1 cellular context compared by ENCODE assay signal in the genomic region with DNA sequence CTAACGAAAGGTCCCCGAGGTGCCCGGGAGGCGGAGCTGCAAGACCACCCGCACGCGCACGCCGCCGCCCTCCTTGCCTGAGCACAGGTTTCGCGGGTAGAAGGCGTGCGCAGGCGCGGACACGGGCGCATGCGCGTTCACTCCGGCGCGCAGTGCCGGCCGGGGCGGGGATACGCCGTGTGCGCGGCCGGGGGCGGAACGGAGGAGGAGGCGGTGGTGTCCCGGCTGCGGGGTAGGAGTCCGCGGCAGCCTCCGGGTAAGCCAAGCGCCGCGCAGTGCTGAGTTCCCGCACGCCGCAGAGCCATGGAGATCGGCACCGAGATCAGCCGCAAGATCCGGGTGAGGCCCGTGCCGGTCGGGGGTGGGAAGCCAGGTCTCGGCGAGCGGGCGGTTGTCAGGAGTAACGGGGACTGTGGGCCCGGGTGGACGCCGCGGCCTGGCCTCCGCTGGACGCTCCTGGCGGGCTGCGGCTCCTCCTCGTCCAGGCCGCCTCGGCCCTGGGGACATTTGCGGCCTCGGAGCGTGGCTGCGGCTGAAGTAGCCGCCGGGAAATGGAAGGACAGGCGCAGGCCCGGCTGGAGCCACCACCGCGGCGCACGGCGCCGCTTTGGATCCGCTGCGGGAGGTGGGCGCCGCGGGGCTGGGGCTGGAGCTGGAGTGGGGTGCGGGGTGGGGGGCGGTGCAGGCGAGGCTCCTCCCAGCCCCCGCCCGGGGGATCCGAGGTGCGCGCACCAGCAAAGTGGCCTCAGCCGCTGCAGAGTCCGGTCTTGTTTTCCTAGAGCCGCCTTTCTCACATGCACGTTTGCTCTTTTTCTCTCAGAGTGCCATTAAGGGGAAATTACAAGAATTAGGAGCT.
A peak's percentile ranks its signal among the peaks of the same experiment; 100 is the strongest.
TF ChIP-seq lines count a peak whose summit lies in the region.

A gene with protein sequence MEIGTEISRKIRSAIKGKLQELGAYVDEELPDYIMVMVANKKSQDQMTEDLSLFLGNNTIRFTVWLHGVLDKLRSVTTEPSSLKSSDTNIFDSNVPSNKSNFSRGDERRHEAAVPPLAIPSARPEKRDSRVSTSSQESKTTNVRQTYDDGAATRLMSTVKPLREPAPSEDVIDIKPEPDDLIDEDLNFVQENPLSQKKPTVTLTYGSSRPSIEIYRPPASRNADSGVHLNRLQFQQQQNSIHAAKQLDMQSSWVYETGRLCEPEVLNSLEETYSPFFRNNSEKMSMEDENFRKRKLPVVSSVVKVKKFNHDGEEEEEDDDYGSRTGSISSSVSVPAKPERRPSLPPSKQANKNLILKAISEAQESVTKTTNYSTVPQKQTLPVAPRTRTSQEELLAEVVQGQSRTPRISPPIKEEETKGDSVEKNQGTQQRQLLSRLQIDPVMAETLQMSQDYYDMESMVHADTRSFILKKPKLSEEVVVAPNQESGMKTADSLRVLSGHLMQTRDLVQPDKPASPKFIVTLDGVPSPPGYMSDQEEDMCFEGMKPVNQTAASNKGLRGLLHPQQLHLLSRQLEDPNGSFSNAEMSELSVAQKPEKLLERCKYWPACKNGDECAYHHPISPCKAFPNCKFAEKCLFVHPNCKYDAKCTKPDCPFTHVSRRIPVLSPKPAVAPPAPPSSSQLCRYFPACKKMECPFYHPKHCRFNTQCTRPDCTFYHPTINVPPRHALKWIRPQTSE (plus strand): TSS at position 207 of the 856 bp plus-strand sequence. CDS start 97 bp downstream, at position 304.

TF ChIP-seq in HEK293, 187 proteins besides CTCF, POLR2A, EP300 and RAD21 (continued from another document and continues in another):
- TF ChIP-seq TCF7L2 (IDR thresholded peaks at IDR 0.05; ENCODE audit: borderline replicate concordance, low read depth, low read length) (no peak), ZNF239 (tag by site-specific recombination; IDR thresholded peaks at IDR 0.05) (no peak), ZFP37 (tag by site-specific recombination; IDR thresholded peaks at IDR 0.05) (peak; percentile 71), ZNF350 (tag by site-specific recombination; IDR thresholded peaks at IDR 0.05) (no peak), ZNF596 (tag by site-specific recombination; IDR thresholded peaks at IDR 0.05) (no peak), OVOL3 (tag by site-specific recombination; IDR thresholded peaks at IDR 0.05) (peak; percentile 65; the same call in 1 of the 2 replicates), ZNF473 (tag by site-specific recombination; IDR thresholded peaks at IDR 0.05) (no peak), ZNF48 (tag by site-specific recombination; IDR thresholded peaks at IDR 0.05) (no peak), ZNF214 (tag by site-specific recombination; IDR thresholded peaks at IDR 0.05; ENCODE audit: borderline replicate concordance) (no peak), ZNF610 (tag by site-specific recombination; IDR thresholded peaks at IDR 0.05; ENCODE audit: borderline replicate concordance) (no peak), ZNF19 (tag by site-specific recombination; IDR thresholded peaks at IDR 0.05; ENCODE audit: low read depth) (no peak), ZNF266 (tag by site-specific recombination; IDR thresholded peaks at IDR 0.05; ENCODE audit: low read depth) (no peak), ZNF530 (tag by site-specific recombination; IDR thresholded peaks at IDR 0.05; ENCODE audit: low read depth) (no peak), ZNF391 (tag by site-specific recombination; IDR thresholded peaks at IDR 0.05; ENCODE audit: borderline replicate concordance, low read depth) (no peak; the same call in 1 of the 2 replicates), ZEB2 (tag by site-specific recombination; IDR thresholded peaks at IDR 0.05) (peak; percentile 68; the same call in 1 of the 2 replicates), FEZF1 (tag by site-specific recombination; IDR thresholded peaks at IDR 0.05) (peak; percentile 87), YY2 (tag by site-specific recombination; IDR thresholded peaks at IDR 0.05) (no peak), ZNF223 (tag by site-specific recombination; IDR thresholded peaks at IDR 0.05) (no peak), ZNF24 (tag by site-specific recombination; IDR thresholded peaks at IDR 0.05) (peak; percentile 54; the same call in 1 of the 2 replicates), PRDM1 (tag by site-specific recombination; IDR thresholded peaks at IDR 0.05) (no peak), ZNF416 (tag by site-specific recombination; IDR thresholded peaks at IDR 0.05) (no peak), HOXC10 (CRISPR knock-in tag; IDR thresholded peaks at IDR 0.05) (no peak), SALL2 (tag by site-specific recombination; IDR thresholded peaks at IDR 0.05; ENCODE audit: borderline replicate concordance) (no peak), ZNF701 (tag by site-specific recombination; IDR thresholded peaks at IDR 0.05) (no peak), ZNF555 (tag by site-specific recombination; conservative IDR thresholded peaks at IDR 0.05) (no peak), KLF10 (tag by site-specific recombination; IDR thresholded peaks at IDR 0.05) (no peak), BCL11B (tag by site-specific recombination; IDR thresholded peaks at IDR 0.05; ENCODE audit: low read depth) (no peak), ZNF146 (tag by site-specific recombination; IDR thresholded peaks at IDR 0.05) (peak; percentile 16; the same call in 1 of the 2 replicates)
- TF ChIP-seq, protein P1, sequence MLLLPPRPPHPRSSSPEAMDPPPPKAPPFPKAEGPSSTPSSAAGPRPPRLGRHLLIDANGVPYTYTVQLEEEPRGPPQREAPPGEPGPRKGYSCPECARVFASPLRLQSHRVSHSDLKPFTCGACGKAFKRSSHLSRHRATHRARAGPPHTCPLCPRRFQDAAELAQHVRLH (tag by site-specific recombination; IDR thresholded peaks at IDR 0.05), result peak; percentile 54; the same call in 1 of the 2 replicates
- TF ChIP-seq, protein P2, sequence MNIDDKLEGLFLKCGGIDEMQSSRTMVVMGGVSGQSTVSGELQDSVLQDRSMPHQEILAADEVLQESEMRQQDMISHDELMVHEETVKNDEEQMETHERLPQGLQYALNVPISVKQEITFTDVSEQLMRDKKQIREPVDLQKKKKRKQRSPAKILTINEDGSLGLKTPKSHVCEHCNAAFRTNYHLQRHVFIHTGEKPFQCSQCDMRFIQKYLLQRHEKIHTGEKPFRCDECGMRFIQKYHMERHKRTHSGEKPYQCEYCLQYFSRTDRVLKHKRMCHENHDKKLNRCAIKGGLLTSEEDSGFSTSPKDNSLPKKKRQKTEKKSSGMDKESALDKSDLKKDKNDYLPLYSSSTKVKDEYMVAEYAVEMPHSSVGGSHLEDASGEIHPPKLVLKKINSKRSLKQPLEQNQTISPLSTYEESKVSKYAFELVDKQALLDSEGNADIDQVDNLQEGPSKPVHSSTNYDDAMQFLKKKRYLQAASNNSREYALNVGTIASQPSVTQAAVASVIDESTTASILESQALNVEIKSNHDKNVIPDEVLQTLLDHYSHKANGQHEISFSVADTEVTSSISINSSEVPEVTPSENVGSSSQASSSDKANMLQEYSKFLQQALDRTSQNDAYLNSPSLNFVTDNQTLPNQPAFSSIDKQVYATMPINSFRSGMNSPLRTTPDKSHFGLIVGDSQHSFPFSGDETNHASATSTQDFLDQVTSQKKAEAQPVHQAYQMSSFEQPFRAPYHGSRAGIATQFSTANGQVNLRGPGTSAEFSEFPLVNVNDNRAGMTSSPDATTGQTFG (tag by site-specific recombination; IDR thresholded peaks at IDR 0.05; ENCODE audit: borderline replicate concordance), result no peak
- TF ChIP-seq, protein P3, sequence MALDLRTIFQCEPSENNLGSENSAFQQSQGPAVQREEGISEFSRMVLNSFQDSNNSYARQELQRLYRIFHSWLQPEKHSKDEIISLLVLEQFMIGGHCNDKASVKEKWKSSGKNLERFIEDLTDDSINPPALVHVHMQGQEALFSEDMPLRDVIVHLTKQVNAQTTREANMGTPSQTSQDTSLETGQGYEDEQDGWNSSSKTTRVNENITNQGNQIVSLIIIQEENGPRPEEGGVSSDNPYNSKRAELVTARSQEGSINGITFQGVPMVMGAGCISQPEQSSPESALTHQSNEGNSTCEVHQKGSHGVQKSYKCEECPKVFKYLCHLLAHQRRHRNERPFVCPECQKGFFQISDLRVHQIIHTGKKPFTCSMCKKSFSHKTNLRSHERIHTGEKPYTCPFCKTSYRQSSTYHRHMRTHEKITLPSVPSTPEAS (tag by site-specific recombination; IDR thresholded peaks at IDR 0.05), result no peak
- TF ChIP-seq, protein P4, sequence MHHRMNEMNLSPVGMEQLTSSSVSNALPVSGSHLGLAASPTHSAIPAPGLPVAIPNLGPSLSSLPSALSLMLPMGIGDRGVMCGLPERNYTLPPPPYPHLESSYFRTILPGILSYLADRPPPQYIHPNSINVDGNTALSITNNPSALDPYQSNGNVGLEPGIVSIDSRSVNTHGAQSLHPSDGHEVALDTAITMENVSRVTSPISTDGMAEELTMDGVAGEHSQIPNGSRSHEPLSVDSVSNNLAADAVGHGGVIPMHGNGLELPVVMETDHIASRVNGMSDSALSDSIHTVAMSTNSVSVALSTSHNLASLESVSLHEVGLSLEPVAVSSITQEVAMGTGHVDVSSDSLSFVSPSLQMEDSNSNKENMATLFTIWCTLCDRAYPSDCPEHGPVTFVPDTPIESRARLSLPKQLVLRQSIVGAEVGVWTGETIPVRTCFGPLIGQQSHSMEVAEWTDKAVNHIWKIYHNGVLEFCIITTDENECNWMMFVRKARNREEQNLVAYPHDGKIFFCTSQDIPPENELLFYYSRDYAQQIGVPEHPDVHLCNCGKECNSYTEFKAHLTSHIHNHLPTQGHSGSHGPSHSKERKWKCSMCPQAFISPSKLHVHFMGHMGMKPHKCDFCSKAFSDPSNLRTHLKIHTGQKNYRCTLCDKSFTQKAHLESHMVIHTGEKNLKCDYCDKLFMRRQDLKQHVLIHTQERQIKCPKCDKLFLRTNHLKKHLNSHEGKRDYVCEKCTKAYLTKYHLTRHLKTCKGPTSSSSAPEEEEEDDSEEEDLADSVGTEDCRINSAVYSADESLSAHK (tag by site-specific recombination; IDR thresholded peaks at IDR 0.05), result no peak
- TF ChIP-seq, protein P5, sequence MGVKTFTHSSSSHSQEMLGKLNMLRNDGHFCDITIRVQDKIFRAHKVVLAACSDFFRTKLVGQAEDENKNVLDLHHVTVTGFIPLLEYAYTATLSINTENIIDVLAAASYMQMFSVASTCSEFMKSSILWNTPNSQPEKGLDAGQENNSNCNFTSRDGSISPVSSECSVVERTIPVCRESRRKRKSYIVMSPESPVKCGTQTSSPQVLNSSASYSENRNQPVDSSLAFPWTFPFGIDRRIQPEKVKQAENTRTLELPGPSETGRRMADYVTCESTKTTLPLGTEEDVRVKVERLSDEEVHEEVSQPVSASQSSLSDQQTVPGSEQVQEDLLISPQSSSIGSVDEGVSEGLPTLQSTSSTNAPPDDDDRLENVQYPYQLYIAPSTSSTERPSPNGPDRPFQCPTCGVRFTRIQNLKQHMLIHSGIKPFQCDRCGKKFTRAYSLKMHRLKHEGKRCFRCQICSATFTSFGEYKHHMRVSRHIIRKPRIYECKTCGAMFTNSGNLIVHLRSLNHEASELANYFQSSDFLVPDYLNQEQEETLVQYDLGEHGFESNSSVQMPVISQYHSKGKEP (tag by site-specific recombination; IDR thresholded peaks at IDR 0.05), result no peak
- TF ChIP-seq, protein P6, sequence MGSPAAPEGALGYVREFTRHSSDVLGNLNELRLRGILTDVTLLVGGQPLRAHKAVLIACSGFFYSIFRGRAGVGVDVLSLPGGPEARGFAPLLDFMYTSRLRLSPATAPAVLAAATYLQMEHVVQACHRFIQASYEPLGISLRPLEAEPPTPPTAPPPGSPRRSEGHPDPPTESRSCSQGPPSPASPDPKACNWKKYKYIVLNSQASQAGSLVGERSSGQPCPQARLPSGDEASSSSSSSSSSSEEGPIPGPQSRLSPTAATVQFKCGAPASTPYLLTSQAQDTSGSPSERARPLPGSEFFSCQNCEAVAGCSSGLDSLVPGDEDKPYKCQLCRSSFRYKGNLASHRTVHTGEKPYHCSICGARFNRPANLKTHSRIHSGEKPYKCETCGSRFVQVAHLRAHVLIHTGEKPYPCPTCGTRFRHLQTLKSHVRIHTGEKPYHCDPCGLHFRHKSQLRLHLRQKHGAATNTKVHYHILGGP (tag by site-specific recombination; IDR thresholded peaks at IDR 0.05), result no peak
- TF ChIP-seq, protein P7, sequence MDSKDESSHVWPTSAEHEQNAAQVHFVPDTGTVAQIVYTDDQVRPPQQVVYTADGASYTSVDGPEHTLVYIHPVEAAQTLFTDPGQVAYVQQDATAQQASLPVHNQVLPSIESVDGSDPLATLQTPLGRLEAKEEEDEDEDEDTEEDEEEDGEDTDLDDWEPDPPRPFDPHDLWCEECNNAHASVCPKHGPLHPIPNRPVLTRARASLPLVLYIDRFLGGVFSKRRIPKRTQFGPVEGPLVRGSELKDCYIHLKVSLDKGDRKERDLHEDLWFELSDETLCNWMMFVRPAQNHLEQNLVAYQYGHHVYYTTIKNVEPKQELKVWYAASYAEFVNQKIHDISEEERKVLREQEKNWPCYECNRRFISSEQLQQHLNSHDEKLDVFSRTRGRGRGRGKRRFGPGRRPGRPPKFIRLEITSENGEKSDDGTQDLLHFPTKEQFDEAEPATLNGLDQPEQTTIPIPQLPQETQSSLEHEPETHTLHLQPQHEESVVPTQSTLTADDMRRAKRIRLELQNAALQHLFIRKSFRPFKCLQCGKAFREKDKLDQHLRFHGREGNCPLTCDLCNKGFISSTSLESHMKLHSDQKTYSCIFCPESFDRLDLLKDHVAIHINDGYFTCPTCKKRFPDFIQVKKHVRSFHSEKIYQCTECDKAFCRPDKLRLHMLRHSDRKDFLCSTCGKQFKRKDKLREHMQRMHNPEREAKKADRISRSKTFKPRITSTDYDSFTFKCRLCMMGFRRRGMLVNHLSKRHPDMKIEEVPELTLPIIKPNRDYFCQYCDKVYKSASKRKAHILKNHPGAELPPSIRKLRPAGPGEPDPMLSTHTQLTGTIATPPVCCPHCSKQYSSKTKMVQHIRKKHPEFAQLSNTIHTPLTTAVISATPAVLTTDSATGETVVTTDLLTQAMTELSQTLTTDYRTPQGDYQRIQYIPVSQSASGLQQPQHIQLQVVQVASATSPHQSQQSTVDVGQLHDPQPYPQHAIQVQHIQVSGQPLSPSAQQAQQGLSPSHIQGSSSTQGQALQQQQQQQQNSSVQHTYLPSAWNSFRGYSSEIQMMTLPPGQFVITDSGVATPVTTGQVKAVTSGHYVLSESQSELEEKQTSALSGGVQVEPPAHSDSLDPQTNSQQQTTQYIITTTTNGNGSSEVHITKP (tag by site-specific recombination; IDR thresholded peaks at IDR 0.05), result 0 out of 2 replicates have a peak, but pooled peaks have one; percentile 1
- TF ChIP-seq, protein P8, sequence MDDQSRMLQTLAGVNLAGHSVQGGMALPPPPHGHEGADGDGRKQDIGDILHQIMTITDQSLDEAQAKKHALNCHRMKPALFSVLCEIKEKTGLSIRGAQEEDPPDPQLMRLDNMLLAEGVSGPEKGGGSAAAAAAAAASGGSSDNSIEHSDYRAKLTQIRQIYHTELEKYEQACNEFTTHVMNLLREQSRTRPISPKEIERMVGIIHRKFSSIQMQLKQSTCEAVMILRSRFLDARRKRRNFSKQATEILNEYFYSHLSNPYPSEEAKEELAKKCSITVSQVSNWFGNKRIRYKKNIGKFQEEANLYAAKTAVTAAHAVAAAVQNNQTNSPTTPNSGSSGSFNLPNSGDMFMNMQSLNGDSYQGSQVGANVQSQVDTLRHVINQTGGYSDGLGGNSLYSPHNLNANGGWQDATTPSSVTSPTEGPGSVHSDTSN (CRISPR knock-in tag; IDR thresholded peaks at IDR 0.05), result peak; percentile 89; the same call in 1 of the 2 replicates
